ENCODE assay signal across 10 cellular contexts in the genomic region with DNA sequence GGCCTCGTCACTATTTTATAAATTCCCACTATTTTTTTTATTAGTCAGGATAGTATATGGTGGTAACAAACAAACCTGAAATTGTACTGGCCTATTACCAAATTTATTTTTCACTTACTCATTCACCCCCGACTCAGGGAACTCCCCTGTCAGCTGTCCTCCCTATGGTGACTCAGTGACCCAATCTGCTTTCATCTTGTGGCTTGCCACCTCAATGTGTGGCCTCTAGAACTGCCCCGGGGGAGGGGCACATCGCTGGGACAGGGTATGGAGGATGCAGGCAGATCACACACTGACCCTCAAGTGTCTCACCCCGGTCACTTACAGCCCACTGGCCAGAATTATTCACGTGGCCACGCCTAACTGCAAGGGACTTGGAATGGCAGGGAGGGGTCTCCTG.
DNase-seq lines count a peak whose midpoint lies in the region; ATAC-seq, FAIRE-seq and TF ChIP-seq lines count a peak whose summit lies in the region.
"Had no signal": no experiment of that assay in that cellular context is flagged by ENCODE, and none has a peak within 500 bp of the region (broad histone marks: within the 10 kb centered on the region; RNA-seq: fewer than 3 reads in every experiment).

No MANE protein-coding gene starts in this region.

- no TSS peak for BruUV-seq in HepG2 (replicated peaks; lab: Mats Ljungman, UMichigan)

- H3K4me3 Mint-ChIP-seq in activated naive CD8-positive, alpha-beta T cell = peak overlapping the region; percentile 70

- no peak overlapping the region for H4K91ac ChIP-seq in neuronal stem cell (ENCODE audit: low read depth, low read length, poor library complexity)

- no peak for TF ChIP-seq CTCF in HepG2 (CRISPR knock-in tag; IDR thresholded peaks at IDR 0.05)
- no peak for TF ChIP-seq CTCF in right lobe of liver (IDR thresholded peaks at IDR 0.05)

- H2BK5ac ChIP-seq in neuronal stem cell (ENCODE audit: low read length) = no peak overlapping the region

- peak overlapping the region; percentile 99 for H3K4me2 ChIP-seq in HepG2 (ENCODE audit: low read depth, low read length)
- H3K4me2 ChIP-seq in neuronal stem cell (ENCODE audit: insufficient read depth, low read length, poor library complexity, severe bottlenecking) = no peak overlapping the region

- no peaks in the 10 kb centered on the region for H3K36me3 Mint-ChIP-seq in activated naive CD8-positive, alpha-beta T cell

- no peaks in the 10 kb centered on the region for H3K79me1 ChIP-seq in neuronal stem cell (ENCODE audit: low read depth, low read length)

- no peaks in the 10 kb centered on the region for H3K9me3 Mint-ChIP-seq in activated naive CD8-positive, alpha-beta T cell (ENCODE audit: low read depth)

- H2BK120ac ChIP-seq in neuronal stem cell (ENCODE audit: low read depth, low read length) = no peak overlapping the region

- TF ChIP-seq RAD21 in HepG2 (CRISPR knock-in tag; IDR thresholded peaks at IDR 0.05) = no peak

- in situ Hi-C loops in HepG2 (cut with HindIII; ENCODE audit: extremely low pct_ligation_motif_present, low pct_unique_long_range_greater_than_20kb) = no loop called here

- H3K4me3 ChIP-seq in HepG2 (replicated peaks in 1 of 3; ENCODE audit: insufficient read depth in 1 of 3, low read depth in 2 of 3, low read length in 3 of 3) (peak overlapping the region in 2 of 3 experiments; percentile 58 to 68; a peak in 3 of 6 replicates), right lobe of liver (no peak overlapping the region), neuronal stem cell (ENCODE audit: low read length in 2 of 2) (no peak overlapping the region)

- POLR2A ChIA-PET in HepG2 (lab: Yijun Ruan, JAX) = interaction anchor here (1.0 to 3.2 kb wide), 4 partner anchors 72 to 137 kb away, joined by 3 to 31 read pairs (median 14); a partner anchor contains a TSS

- no peak overlapping the region for H3K18ac ChIP-seq in neuronal stem cell (ENCODE audit: low read length)

- CTCF ChIA-PET in HepG2 (lab: Yijun Ruan, JAX; ENCODE audit: low intra/inter-chr PET ratio, low total read pairs) = no interaction called here

- H3K36me3 ChIP-seq in HepG2 (replicated peaks in 1 of 2; ENCODE audit: control insufficient read depth in 1 of 2, insufficient read depth in 2 of 2, low read length in 2 of 2) (no peaks in the 10 kb centered on the region), right lobe of liver (no peaks in the 10 kb centered on the region), neuronal stem cell (replicated peaks in 1 of 2; ENCODE audit: control insufficient read depth in 2 of 2, insufficient read depth in 2 of 2, low read length in 2 of 2) (no peaks in the 10 kb centered on the region)

- peak overlapping the region; percentile 62 for H3K23ac ChIP-seq in neuronal stem cell (ENCODE audit: low read depth, low read length, poor library complexity)

- no peaks in the 10 kb centered on the region for H3K9me3 ChIP-seq in HepG2 (ENCODE audit: low read length)
- no peaks in the 10 kb centered on the region for H3K9me3 ChIP-seq in right lobe of liver
- no peaks in the 10 kb centered on the region for H3K9me3 ChIP-seq in neuronal stem cell (replicated peaks in 1 of 2; ENCODE audit: control insufficient read depth in 2 of 2, insufficient read depth in 1 of 2, low read depth in 1 of 2, low read length in 2 of 2)

- TF ChIP-seq POLR2A in HepG2 (IDR thresholded peaks at IDR 0.05; ENCODE audit: insufficient read depth in 1 of 2, low read depth in 2 of 2, low read length in 2 of 2) (no peak), right lobe of liver (IDR thresholded peaks at IDR 0.05) (no peak)

- H3K27ac ChIP-seq in HepG2 (ENCODE audit: extremely low read length, insufficient read depth, low read length) (no peak overlapping the region), right lobe of liver (no peak overlapping the region), neuronal stem cell (replicated peaks; ENCODE audit: low read length) (no peak overlapping the region)

- H3K27me3 ChIP-seq in HepG2 (ENCODE audit: control insufficient read depth in 1 of 2, insufficient read depth in 2 of 2, low read length in 2 of 2) = no peaks in the 10 kb centered on the region
- no peaks in the 10 kb centered on the region for H3K27me3 ChIP-seq in right lobe of liver
- no peaks in the 10 kb centered on the region for H3K27me3 ChIP-seq in neuronal stem cell (ENCODE audit: control insufficient read depth in 3 of 3, insufficient read depth in 3 of 3, low read depth in 1 of 3, low read length in 3 of 3)

- H3K4me1 Mint-ChIP-seq in activated naive CD8-positive, alpha-beta T cell (ENCODE audit: low read depth) = peaks cover 42% of the 10 kb centered on the region

- TF ChIP-seq EP300 in HepG2 (IDR thresholded peaks at IDR 0.05; ENCODE audit: low read depth in 2 of 2, low read length in 2 of 2) (no peak), HepG2 (CRISPR knock-in tag; IDR thresholded peaks at IDR 0.05; ENCODE audit: borderline replicate concordance) (no peak)

- H3K14ac ChIP-seq in neuronal stem cell (ENCODE audit: low read length) = no peak overlapping the region

- no peak for DNase-seq in HepG2 (ENCODE audit: low spot score)
- DNase-seq in right lobe of liver = no peak
- no peak for DNase-seq in neuronal stem cell (ENCODE audit: low spot score)
- no peak for DNase-seq in NCI-H1436 (lab: John Stamatoyannopoulos, UW)
- DNase-seq in 8988T = no peak
- DNase-seq in MV-4-11 (lab: John Stamatoyannopoulos, UW) = no peak
- DNase-seq: effector CD8-positive, alpha-beta T cell had no signal

- H4K8ac ChIP-seq in neuronal stem cell (ENCODE audit: low read depth, low read length) = no peak overlapping the region

- peak overlapping the region; percentile 27 for H2BK15ac ChIP-seq in neuronal stem cell (ENCODE audit: low read length)

- H3K79me2 ChIP-seq in HepG2 (ENCODE audit: insufficient read depth, low read length) = no peaks in the 10 kb centered on the region

- no peak overlapping the region for H2BK12ac ChIP-seq in neuronal stem cell (ENCODE audit: low read length)

- peaks cover 8% of the 10 kb centered on the region for H3K27me3 Mint-ChIP-seq in activated naive CD8-positive, alpha-beta T cell

- H2AFZ ChIP-seq in HepG2 (ENCODE audit: low read length) = no peak overlapping the region
- no peak overlapping the region for H2AFZ ChIP-seq in neuronal stem cell (ENCODE audit: low read length)

- H3K9ac ChIP-seq in HepG2 (ENCODE audit: insufficient read depth, low read depth, low read length) = 0 out of 2 replicates have a peak overlapping the region, but pooled peaks have one; percentile 45
- no peak overlapping the region for H3K9ac ChIP-seq in neuronal stem cell (ENCODE audit: low read depth, low read length, poor library complexity)

- H3K4ac ChIP-seq in neuronal stem cell (ENCODE audit: low read length) = no peak overlapping the region

- H3K27ac Mint-ChIP-seq in activated naive CD8-positive, alpha-beta T cell = peak overlapping the region; percentile 86

- peak overlapping the region; percentile 76 for H2AK5ac ChIP-seq in neuronal stem cell (ENCODE audit: low read depth, low read length)

- FAIRE-seq in HepG2 (lab: Jason Lieb, UNC) = no peak
- FAIRE-seq: GM19239 had no signal

- H4K20me1 ChIP-seq in HepG2 (ENCODE audit: insufficient read depth, low read length) = no peaks in the 10 kb centered on the region

- no peak for ATAC-seq in HepG2
- no peak for ATAC-seq in right lobe of liver
- ATAC-seq in HG02938 (IDR thresholded peaks at IDR 0.05; ENCODE audit: unreplicated experiment) = no peak

- H3K4me1 ChIP-seq in HepG2 (ENCODE audit: insufficient read depth, low read length) = peaks cover 63% of the 10 kb centered on the region
- H3K4me1 ChIP-seq in right lobe of liver = no peaks in the 10 kb centered on the region
- peaks cover 18 to 30% of the 10 kb centered on the region in 2 donors for H3K4me1 ChIP-seq in neuronal stem cell (ENCODE audit: control insufficient read depth in 2 of 2, insufficient read depth in 1 of 2, low read depth in 1 of 2, low read length in 2 of 2)

- intact Hi-C loops in HepG2 (cut with micrococcal nuclease; ENCODE audit: unreplicated experiment) = no loop called here
- intact Hi-C loops in right lobe of liver (cut with DNase I) = no loop called here

- WGBS in HepG2 (ENCODE audit: low lambda C conversion rate) = 17% methylated on average over 7 of the region's 7 CpGs
- 64% methylated on average over 7 of the region's 7 CpGs for WGBS in right lobe of liver (ENCODE audit: insufficient coverage, low coverage, low lambda C conversion rate, missing lambda C conversion rate)
- no CpG with 5 or more reads among the region's 7 CpGs for WGBS in neuronal stem cell (ENCODE audit: extremely low coverage in 2 of 2, insufficient read length in 2 of 2, insufficient replicate concordance in 1 of 2), 2 donors

TF ChIP-seq in HepG2, 621 proteins besides CTCF, POLR2A, EP300 and RAD21 (continues in another document):
- TF ChIP-seq SAP130 (CRISPR knock-in tag; IDR thresholded peaks at IDR 0.05; ENCODE audit: low read depth) (peak; percentile 26; the same call in 1 of the 2 replicates), KDM2A (CRISPR knock-in tag; IDR thresholded peaks at IDR 0.05; ENCODE audit: borderline replicate concordance, low read depth) (0 out of 2 replicates have a peak, but pooled peaks have one; percentile 32), ZNF598 (CRISPR knock-in tag; IDR thresholded peaks at IDR 0.05; ENCODE audit: borderline replicate concordance) (no peak), FOSL2 (CRISPR knock-in tag; IDR thresholded peaks at IDR 0.05) (peak; percentile 71), BHLHE40 (IDR thresholded peaks at IDR 0.05; ENCODE audit: low read length) (no peak)
- TF ChIP-seq, protein P1, sequence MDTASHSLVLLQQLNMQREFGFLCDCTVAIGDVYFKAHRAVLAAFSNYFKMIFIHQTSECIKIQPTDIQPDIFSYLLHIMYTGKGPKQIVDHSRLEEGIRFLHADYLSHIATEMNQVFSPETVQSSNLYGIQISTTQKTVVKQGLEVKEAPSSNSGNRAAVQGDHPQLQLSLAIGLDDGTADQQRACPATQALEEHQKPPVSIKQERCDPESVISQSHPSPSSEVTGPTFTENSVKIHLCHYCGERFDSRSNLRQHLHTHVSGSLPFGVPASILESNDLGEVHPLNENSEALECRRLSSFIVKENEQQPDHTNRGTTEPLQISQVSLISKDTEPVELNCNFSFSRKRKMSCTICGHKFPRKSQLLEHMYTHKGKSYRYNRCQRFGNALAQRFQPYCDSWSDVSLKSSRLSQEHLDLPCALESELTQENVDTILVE (CRISPR knock-in tag; IDR thresholded peaks at IDR 0.05) = 0 out of 2 replicates have a peak, but pooled peaks have one; percentile 12

Comparison
In these comparisons a context has a peak if more than half of its experiments do, and no peak if none do; other contexts are left out.
1. H3K4me3 ChIP-seq: peak in HepG2 (2 of 3); none in right lobe of liver (0 of 3) and neuronal stem cell (0 of 2).